Comparison of ENCODE assay signal across 9 cellular contexts in the genomic region with DNA sequence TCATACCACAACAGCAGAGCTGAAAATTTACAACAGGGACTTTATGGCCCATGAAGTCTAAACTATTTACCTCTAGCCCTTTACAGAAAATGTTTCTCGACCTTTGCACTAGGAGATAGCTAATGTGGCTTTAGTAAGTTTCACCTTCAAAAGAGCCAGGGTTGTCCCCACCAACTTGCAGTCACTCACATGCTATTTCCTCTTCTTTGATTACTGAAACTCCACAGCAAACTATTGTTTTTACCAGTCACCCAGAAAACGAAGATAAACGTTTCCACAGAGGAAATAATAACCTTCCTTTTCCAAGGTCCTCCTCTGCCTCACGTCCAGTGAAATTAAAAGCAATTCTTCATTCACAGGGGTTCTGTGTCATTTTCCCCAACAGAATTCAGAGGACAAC. TPM values are rescaled to one million over a fixed set of nuclear protein-coding genes. Genes with fewer than 3 reads are reported as not detected.
A peak's percentile ranks its signal among the peaks of the same experiment; 100 is the strongest.
DNase-seq lines count a peak whose midpoint lies in the region; ATAC-seq and TF ChIP-seq lines count a peak whose summit lies in the region.
"Had no signal": no experiment of that assay in that cellular context is flagged by ENCODE, and none has a peak within 500 bp of the region (broad histone marks: within the 10 kb centered on the region; RNA-seq: fewer than 3 reads in every experiment).

No MANE protein-coding gene starts in this region.

- no peak overlapping the region for H3K27ac ChIP-seq in CD8-positive, alpha-beta T cell (ENCODE audit: low read depth, low read length)
- H3K27ac ChIP-seq: SJSA1 had no signal

- CTCF ChIA-PET in CD8-positive, alpha-beta T cell (lab: Charles Lee): no interaction called here

- H3K4me1 ChIP-seq in CD8-positive, alpha-beta T cell (ENCODE audit: insufficient read depth, low read length): no peaks in the 10 kb centered on the region

- no peaks in the 10 kb centered on the region for H3K36me3 ChIP-seq in CD8-positive, alpha-beta T cell (ENCODE audit: insufficient read depth, low read length)

- H3K4me1 Mint-ChIP-seq in CD8-positive, alpha-beta T cell (ENCODE audit: low read depth): no peaks in the 10 kb centered on the region
- H3K4me1 Mint-ChIP-seq in activated naive CD8-positive, alpha-beta T cell treated with anti-CD3 and anti-CD28 coated beads for 36 hours: no peaks in the 10 kb centered on the region

- intact Hi-C loops in CD8-positive, alpha-beta T cell (cut with DNase I, micrococcal nuclease): no loop called here

- POLR2A ChIA-PET in CD8-positive, alpha-beta T cell (lab: Charles Lee): no interaction called here

- ATAC-seq in GM21381 (IDR thresholded peaks at IDR 0.05; ENCODE audit: unreplicated experiment) (peak; percentile 82), HG03159 (IDR thresholded peaks at IDR 0.05; ENCODE audit: unreplicated experiment) (peak; percentile 92)
- ATAC-seq in CD8-positive, alpha-beta T cell: no peak

- TF ChIP-seq CTCF in GM13976 (IDR thresholded peaks at IDR 0.05; ENCODE audit: borderline replicate concordance, control extremely low read depth, extremely low read depth, insufficient read depth, missing control alignments): no peak
- no peak for TF ChIP-seq CTCF in CD8-positive, alpha-beta T cell (IDR thresholded peaks at IDR 0.05)

- no peaks in the 10 kb centered on the region for H3K9me3 Mint-ChIP-seq in CD8-positive, alpha-beta T cell
- no peaks in the 10 kb centered on the region for H3K9me3 Mint-ChIP-seq in activated naive CD8-positive, alpha-beta T cell treated with anti-CD3 and anti-CD28 coated beads for 36 hours

- no peak overlapping the region for H3K4me3 Mint-ChIP-seq in CD8-positive, alpha-beta T cell
- no peak overlapping the region for H3K4me3 Mint-ChIP-seq in activated naive CD8-positive, alpha-beta T cell treated with anti-CD3 and anti-CD28 coated beads for 36 hours

- no peak overlapping the region for H3K27ac Mint-ChIP-seq in CD8-positive, alpha-beta T cell
- no peak overlapping the region for H3K27ac Mint-ChIP-seq in activated naive CD8-positive, alpha-beta T cell treated with anti-CD3 and anti-CD28 coated beads for 36 hours

- H3K4me3 ChIP-seq in CD8-positive, alpha-beta T cell (ENCODE audit: low read depth, low read length): no peak overlapping the region
- H3K4me3 ChIP-seq: SJSA1 had no signal

- in situ Hi-C loops in GM13976 (cut with MboI; ENCODE audit: low sequenced_read_pairs, unreplicated experiment): no loop called here

- H3K27me3 ChIP-seq in CD8-positive, alpha-beta T cell (ENCODE audit: insufficient read depth, low read length): no peaks in the 10 kb centered on the region
- H3K27me3 ChIP-seq: SJSA1 had no signal

- H3K27me3 Mint-ChIP-seq in CD8-positive, alpha-beta T cell (ENCODE audit: low read depth): peaks cover 2% of the 10 kb centered on the region
- peaks cover 3% of the 10 kb centered on the region for H3K27me3 Mint-ChIP-seq in activated naive CD8-positive, alpha-beta T cell treated with anti-CD3 and anti-CD28 coated beads for 36 hours

- no peaks in the 10 kb centered on the region for H3K9me3 ChIP-seq in CD8-positive, alpha-beta T cell (ENCODE audit: low read length)
- H3K9me3 ChIP-seq: SJSA1 had no signal

- H3K36me3 Mint-ChIP-seq in CD8-positive, alpha-beta T cell: no peaks in the 10 kb centered on the region
- no peaks in the 10 kb centered on the region for H3K36me3 Mint-ChIP-seq in activated naive CD8-positive, alpha-beta T cell treated with anti-CD3 and anti-CD28 coated beads for 36 hours

- DNase-seq in GM13976 (ENCODE audit: low spot score) (peak; percentile 38), kidney glomerular epithelial cell (lab: John Stamatoyannopoulos, UW) (peak; percentile 80), NCI-H510A treated with DMSO at 0.1 percent for 48 hours (lab: John Stamatoyannopoulos, UW) (no peak)
- no peak for DNase-seq in CD8-positive, alpha-beta T cell
- DNase-seq in stimulated activated CD8-positive, alpha-beta memory T cell treated with anti-CD3 and anti-CD28 coated beads, Interleukin-4, amount 100 ng/mL, for 48 hours: no peak
- no peak for DNase-seq in activated naive CD8-positive, alpha-beta T cell treated with anti-CD3 and anti-CD28 coated beads for 36 hours

RNA-seq across cellular contexts. Expression of a gene that starts 48.2 kb away (rescaled TPM):
- under 1 TPM; 0.11 to 0.25 TPM for total RNA-seq in CD8-positive, alpha-beta T cell
- total RNA-seq in activated naive CD8-positive, alpha-beta T cell treated with anti-CD3 and anti-CD28 coated beads for 36 hours: under 1 TPM; 0.16 to 0.33 TPM

Comparison
In these comparisons a context has a peak if more than half of its experiments do, and no peak if none do; other contexts are left out.
1. DNase-seq: peak in GM13976 (single experiment) and kidney glomerular epithelial cell (single experiment); none in NCI-H510A treated with DMSO at 0.1 percent for 48 hours (single experiment), CD8-positive, alpha-beta T cell (0 of 7), stimulated activated CD8-positive, alpha-beta memory T cell treated with anti-CD3 and anti-CD28 coated beads, Interleukin-4, amount 100 ng/mL, for 48 hours (single experiment) and activated naive CD8-positive, alpha-beta T cell treated with anti-CD3 and anti-CD28 coated beads for 36 hours (single experiment).